Comparison of ENCODE assay signal across 10 cellular contexts in the genomic region with DNA sequence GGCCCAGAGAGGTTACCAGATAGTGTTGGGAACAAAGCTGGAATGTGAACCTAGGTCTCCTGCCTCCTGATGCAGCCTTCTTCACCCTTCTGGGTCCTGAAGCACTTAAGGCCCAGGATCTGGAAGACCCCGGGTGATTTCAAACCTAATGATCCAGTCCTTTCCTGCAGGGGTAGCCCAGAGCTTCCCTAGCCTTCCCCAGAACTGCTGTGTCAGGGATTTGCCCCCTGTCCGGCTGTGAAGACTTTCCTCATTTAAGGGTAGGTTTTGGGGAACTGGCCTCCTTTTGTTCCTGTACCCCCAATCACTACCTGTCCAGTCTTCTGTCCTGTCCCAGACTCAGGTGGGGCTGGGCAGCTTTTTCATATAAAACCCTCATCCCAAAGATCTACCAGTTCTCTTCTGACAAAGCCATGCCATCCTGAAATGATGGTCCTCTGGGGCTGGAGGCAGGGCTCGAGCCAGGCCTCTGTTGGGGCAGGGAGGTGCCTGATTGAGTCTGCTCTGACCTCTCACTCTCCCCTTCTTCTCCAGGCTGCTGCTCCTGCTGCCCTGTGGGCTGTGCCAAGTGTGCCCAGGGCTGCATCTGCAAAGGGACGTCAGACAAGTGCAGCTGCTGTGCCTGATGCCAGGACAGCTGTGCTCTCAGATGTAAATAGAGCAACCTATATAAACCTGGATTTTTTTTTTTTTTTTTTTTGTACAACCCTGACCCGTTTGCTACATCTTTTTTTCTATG. TPM values are rescaled to one million over a fixed set of nuclear protein-coding genes. Genes with fewer than 3 reads are reported as not detected.
DNase-seq lines count a peak whose midpoint lies in the region; ATAC-seq lines count a peak whose summit lies in the region.
"Had no signal": no experiment of that assay in that cellular context is flagged by ENCODE, and none has a peak within 500 bp of the region (broad histone marks: within the 10 kb centered on the region; RNA-seq: fewer than 3 reads in every experiment).

No MANE protein-coding gene starts in this region.

- peaks cover 4% of the 10 kb centered on the region for H3K36me3 Mint-ChIP-seq in stimulated activated naive CD8-positive, alpha-beta T cell treated with anti-CD3 and anti-CD28 coated beads, Interleukin-15, Interleukin-2, amounts not matched to agents 100 ng/mL and 50 ng/mL, for 24 hours (ENCODE audit: low read depth)
- H3K36me3 Mint-ChIP-seq in stimulated activated memory B cell treated with anti-CD40 and anti-IgM and Interleukin-4, amounts not matched to agents 10 μg/mL and 1 μg/mL and 100 μg/mL, for 72 hours, result no peaks in the 10 kb centered on the region

- no peaks in the 10 kb centered on the region for H3K36me3 ChIP-seq in mucosa of rectum (ENCODE audit: control insufficient read depth in 2 of 2, insufficient read depth in 2 of 2, low read length in 2 of 2)
- H3K36me3 ChIP-seq in aorta (ENCODE audit: control insufficient read depth in 1 of 2, insufficient read depth in 2 of 2, low read length in 1 of 2), result no peaks in the 10 kb centered on the region

- peaks cover 17% of the 10 kb centered on the region in 2 donors for H3K4me1 ChIP-seq in mucosa of rectum (ENCODE audit: control insufficient read depth in 2 of 2, insufficient read depth in 2 of 2, low read length in 2 of 2)
- H3K4me1 ChIP-seq in aorta (ENCODE audit: control insufficient read depth in 1 of 2, insufficient read depth in 2 of 2, low read length in 2 of 2), result no peaks in the 10 kb centered on the region

- no peaks in the 10 kb centered on the region for H3K27me3 Mint-ChIP-seq in stimulated activated naive CD8-positive, alpha-beta T cell treated with anti-CD3 and anti-CD28 coated beads, Interleukin-15, Interleukin-2, amounts not matched to agents 100 ng/mL and 50 ng/mL, for 24 hours
- H3K27me3 Mint-ChIP-seq in stimulated activated memory B cell treated with anti-CD40 and anti-IgM and Interleukin-4, amounts not matched to agents 10 μg/mL and 1 μg/mL and 100 μg/mL, for 72 hours, result peaks cover 38% of the 10 kb centered on the region

- H3K4me1 Mint-ChIP-seq in stimulated activated naive CD8-positive, alpha-beta T cell treated with anti-CD3 and anti-CD28 coated beads, Interleukin-15, Interleukin-2, amounts not matched to agents 100 ng/mL and 50 ng/mL, for 24 hours (ENCODE audit: low read depth), result peaks cover 20% of the 10 kb centered on the region
- H3K4me1 Mint-ChIP-seq in stimulated activated memory B cell treated with anti-CD40 and anti-IgM and Interleukin-4, amounts not matched to agents 10 μg/mL and 1 μg/mL and 100 μg/mL, for 72 hours, result peaks cover 16% of the 10 kb centered on the region

- H3K4me3 Mint-ChIP-seq in stimulated activated naive CD8-positive, alpha-beta T cell treated with anti-CD3 and anti-CD28 coated beads, Interleukin-15, Interleukin-2, amounts not matched to agents 100 ng/mL and 50 ng/mL, for 24 hours, result peak overlapping the region; percentile 90
- H3K4me3 Mint-ChIP-seq in stimulated activated memory B cell treated with anti-CD40 and anti-IgM and Interleukin-4, amounts not matched to agents 10 μg/mL and 1 μg/mL and 100 μg/mL, for 72 hours, result no peak overlapping the region

- H3K9me3 ChIP-seq in mucosa of rectum (ENCODE audit: control insufficient read depth in 2 of 2, low read length in 2 of 2) (no peaks in the 10 kb centered on the region), aorta (ENCODE audit: control insufficient read depth, low read length) (no peaks in the 10 kb centered on the region)

- 40 to 41% methylated on average over 5 of the region's 5 CpGs for WGBS in aorta, 2 donors

- no peak for ATAC-seq in stimulated activated naive CD8-positive, alpha-beta T cell treated with anti-CD3 and anti-CD28 coated beads, Interleukin-15, Interleukin-2, amounts not matched to agents 100 U/mL and 50 U/mL, for 24 hours
- no peak for ATAC-seq in aorta (ENCODE audit: low FRiP score)
- no peak for ATAC-seq in stimulated activated memory B cell treated with anti-CD40 and anti-IgM and Interleukin-4, amounts not matched to agents 10 μg/mL and 1 μg/mL and 100 μg/mL, for 72 hours

- intact Hi-C loops in aorta (cut with DNase I), result loop anchor here (5.0 kb wide), 2 partner anchors 41 to 76 kb away; partner anchors contain the start of gene MT2A (in 1 of the 2)

- no peak overlapping the region for H3K27ac Mint-ChIP-seq in stimulated activated naive CD8-positive, alpha-beta T cell treated with anti-CD3 and anti-CD28 coated beads, Interleukin-15, Interleukin-2, amounts not matched to agents 100 ng/mL and 50 ng/mL, for 24 hours
- H3K27ac Mint-ChIP-seq in stimulated activated memory B cell treated with anti-CD40 and anti-IgM and Interleukin-4, amounts not matched to agents 10 μg/mL and 1 μg/mL and 100 μg/mL, for 72 hours, result no peak overlapping the region

- H3K27me3 ChIP-seq in mucosa of rectum (ENCODE audit: control insufficient read depth in 2 of 2, insufficient read depth in 2 of 2, low read length in 2 of 2) (no peaks in the 10 kb centered on the region), aorta (ENCODE audit: control insufficient read depth in 1 of 2, insufficient read depth in 2 of 2, low read length in 1 of 2) (no peaks in the 10 kb centered on the region)

- no peak for DNase-seq in stimulated activated naive CD8-positive, alpha-beta T cell treated with anti-CD3 and anti-CD28 coated beads, Interleukin-15, Interleukin-2, amounts not matched to agents 100 U/mL and 50 U/mL, for 24 hours
- peak in 1 of 61 donors; percentile 28 for DNase-seq in caudate nucleus (lab: John Stamatoyannopoulos, UW)
- no peak for DNase-seq in aorta
- DNase-seq in stimulated activated CD4-positive, alpha-beta T cell treated with anti-CD3 and anti-CD28 coated beads, Interleukin-4, amount 100 ng/mL, for 4 hours, result no peak
- no peak for DNase-seq in NK-92 (lab: John Stamatoyannopoulos, UW; ENCODE audit: unreplicated experiment)
- DNase-seq: NCI-H2029 had no signal

- H3K27ac ChIP-seq in caudate nucleus (ENCODE audit: low read depth, low read length) (peak overlapping the region; percentile 41), mucosa of rectum (ENCODE audit: low read depth in 2 of 2, low read length in 2 of 2) (no peak overlapping the region), aorta (ENCODE audit: low read depth in 1 of 2, low read length in 2 of 2) (peak overlapping the region in 1 of 2 donors; percentile 5)

- H3K9me3 Mint-ChIP-seq in stimulated activated naive CD8-positive, alpha-beta T cell treated with anti-CD3 and anti-CD28 coated beads, Interleukin-15, Interleukin-2, amounts not matched to agents 100 ng/mL and 50 ng/mL, for 24 hours, result no peaks in the 10 kb centered on the region
- peaks cover 3% of the 10 kb centered on the region for H3K9me3 Mint-ChIP-seq in stimulated activated memory B cell treated with anti-CD40 and anti-IgM and Interleukin-4, amounts not matched to agents 10 μg/mL and 1 μg/mL and 100 μg/mL, for 72 hours

- peak overlapping the region; percentile 43 to 86 for H3K9ac ChIP-seq in mucosa of rectum (ENCODE audit: low read depth in 1 of 2, low read length in 2 of 2)

- H3K4me3 ChIP-seq in mucosa of rectum (ENCODE audit: low read length in 2 of 2) (peak overlapping the region; percentile 82 to 94), aorta (ENCODE audit: low read length in 2 of 2) (peak overlapping the region; percentile 55 to 66)

RNA-seq across cellular contexts. Expression of gene MT1X, which starts 1.3 kb away (rescaled TPM):
- 100 to 1,000 TPM in 1 of 2 donors, 10 to 100 TPM in 1; 62.0 to 559 TPM for total RNA-seq in aorta
- polyA plus RNA-seq in aorta, result 1,000 to 10,000 TPM in 1 of 2 donors, 100 to 1,000 TPM in 1; 277 to 1,132 TPM

RNA-seq across cellular contexts. Expression of gene MT1H, which starts 14.0 kb away (rescaled TPM):
- total RNA-seq in aorta, result 1 to 10 TPM in 1 of 2 donors, not detected in 1; 1.6 TPM
- polyA plus RNA-seq in aorta, result 10 to 100 TPM in 1 of 2 donors, 1 to 10 TPM in 1; 3.0 to 12.6 TPM
- total RNA-seq: myocyte had no signal

RNA-seq across cellular contexts. Expression of gene MT1G, which starts 15.7 kb away (rescaled TPM):
- total RNA-seq in aorta, result 10 to 100 TPM in 1 of 2 donors, 1 to 10 TPM in 1; 5.3 to 49.1 TPM
- polyA plus RNA-seq in aorta, result 100 to 1,000 TPM in 1 of 2 donors, 10 to 100 TPM in 1; 13.9 to 118 TPM
- total RNA-seq: myocyte had no signal

RNA-seq across cellular contexts. Expression of gene MT1F, which starts 25.8 kb away (rescaled TPM):
- 10 to 100 TPM; 14.4 to 19.1 TPM for total RNA-seq in aorta
- polyA plus RNA-seq in aorta, result 10 to 100 TPM in 1 of 2 donors, 1 to 10 TPM in 1; 9.0 to 81.1 TPM
- total RNA-seq: myocyte had no signal

RNA-seq across cellular contexts. Expression of gene MT1B, which starts 31.9 kb away (rescaled TPM):
- total RNA-seq in aorta, result not detected
- not detected for polyA plus RNA-seq in aorta
- total RNA-seq: myocyte had no signal
